Comparison of ENCODE assay signal across 9 cellular contexts in the genomic region with DNA sequence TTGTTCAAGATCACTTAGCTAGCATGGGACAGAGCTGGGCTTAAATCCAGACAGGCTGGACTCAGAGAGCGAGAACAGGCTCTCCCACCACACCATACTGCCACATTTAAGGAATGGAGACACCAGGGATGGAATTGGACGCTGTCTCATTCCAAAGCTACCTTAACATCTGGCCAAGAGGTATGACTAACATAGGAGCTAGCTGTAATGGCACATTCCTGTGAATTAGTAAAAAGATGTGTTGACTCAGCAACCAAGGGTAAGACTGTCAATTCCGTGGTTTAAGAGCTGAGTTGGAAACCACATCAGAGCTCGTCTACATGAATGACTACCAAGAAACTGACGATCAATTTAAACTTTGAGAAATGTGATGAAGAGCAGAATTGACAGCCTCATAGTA. TPM values are rescaled to one million over a fixed set of nuclear protein-coding genes. Genes with fewer than 3 reads are reported as not detected.
DNase-seq lines count a peak whose midpoint lies in the region; ATAC-seq, FAIRE-seq and TF ChIP-seq lines count a peak whose summit lies in the region.
"Had no signal": no experiment of that assay in that cellular context is flagged by ENCODE, and none has a peak within 500 bp of the region (broad histone marks: within the 10 kb centered on the region; RNA-seq: fewer than 3 reads in every experiment).

No MANE protein-coding gene starts in this region.

- H3K4me1 ChIP-seq in keratinocyte (ENCODE audit: control insufficient read depth, extremely low read depth, insufficient read depth, low read length) (peaks cover 13% of the 10 kb centered on the region), SJCRH30 (no peaks in the 10 kb centered on the region)

- H3K4me3 ChIP-seq in keratinocyte (ENCODE audit: control insufficient read depth in 2 of 3, extremely low read depth in 1 of 3, insufficient read depth in 2 of 3, low read depth in 1 of 3, low read length in 3 of 3) (no peak overlapping the region), SJCRH30 (no peak overlapping the region)

- peak overlapping the region; percentile 37 for H3K27ac Mint-ChIP-seq in CD4-positive, alpha-beta T cell
- peak overlapping the region; percentile 80 for H3K27ac Mint-ChIP-seq in activated naive CD8-positive, alpha-beta T cell treated with anti-CD3 and anti-CD28 coated beads for 36 hours

- dilution Hi-C loops in keratinocyte (cut with MboI; ENCODE audit: extremely low pct_ligation_motif_present, low sequenced_read_pairs) = no loop called here

- H3K27me3 ChIP-seq in CD4-positive, alpha-beta T cell (ENCODE audit: control insufficient read depth, insufficient read depth, low read length) = no peaks in the 10 kb centered on the region
- H3K27me3 ChIP-seq in keratinocyte (ENCODE audit: control insufficient read depth, extremely low read depth, insufficient read depth, low read length) = no peaks in the 10 kb centered on the region
- H3K27me3 ChIP-seq in SJCRH30 = peaks cover 4% of the 10 kb centered on the region; the same call in 1 of the 2 replicates

- H3K79me2 ChIP-seq in keratinocyte (ENCODE audit: control insufficient read depth, insufficient read depth, low read length) = no peaks in the 10 kb centered on the region

- no peaks in the 10 kb centered on the region for H3K27me3 Mint-ChIP-seq in CD4-positive, alpha-beta T cell
- H3K27me3 Mint-ChIP-seq in activated naive CD8-positive, alpha-beta T cell treated with anti-CD3 and anti-CD28 coated beads for 36 hours = no peaks in the 10 kb centered on the region

- no peaks in the 10 kb centered on the region for H3K36me3 Mint-ChIP-seq in CD4-positive, alpha-beta T cell (ENCODE audit: low read depth)
- H3K36me3 Mint-ChIP-seq in activated naive CD8-positive, alpha-beta T cell treated with anti-CD3 and anti-CD28 coated beads for 36 hours = no peaks in the 10 kb centered on the region

- H3K36me3 ChIP-seq in keratinocyte (ENCODE audit: control insufficient read depth in 2 of 2, extremely low read depth in 1 of 2, insufficient read depth in 2 of 2, low read length in 2 of 2) (no peaks in the 10 kb centered on the region), SJCRH30 (no peaks in the 10 kb centered on the region)

- H3K4me3 Mint-ChIP-seq in CD4-positive, alpha-beta T cell = peak overlapping the region; percentile 14
- H3K4me3 Mint-ChIP-seq in activated naive CD8-positive, alpha-beta T cell treated with anti-CD3 and anti-CD28 coated beads for 36 hours = peak overlapping the region; percentile 41

- H3K4me1 Mint-ChIP-seq in CD4-positive, alpha-beta T cell (ENCODE audit: low read depth) = peaks cover 26% of the 10 kb centered on the region
- peaks cover 40% of the 10 kb centered on the region for H3K4me1 Mint-ChIP-seq in activated naive CD8-positive, alpha-beta T cell treated with anti-CD3 and anti-CD28 coated beads for 36 hours

- ATAC-seq in CD4-positive, alpha-beta T cell (ENCODE audit: poor library complexity) = peak; percentile 81

- H4K20me1 ChIP-seq in keratinocyte (ENCODE audit: control insufficient read depth, extremely low read depth, insufficient read depth, low read length) = no peaks in the 10 kb centered on the region

- H2AFZ ChIP-seq in keratinocyte (ENCODE audit: control insufficient read depth, low read length) = no peak overlapping the region

- FAIRE-seq in keratinocyte (lab: Jason Lieb, UNC) = peak; percentile 95

- POLR2A ChIA-PET in CD4-positive, alpha-beta T cell (lab: Charles Lee) = interaction anchor here (0.6 to 1.7 kb wide), 6 partner anchors 8 to 868 kb away, joined by 3 to 13 read pairs (median 3); a partner anchor contains a TSS

- intact Hi-C loops in CD4-positive, alpha-beta T cell (cut with DNase I, micrococcal nuclease) = no loop called here

- peak in 4 of 10 experiments; percentile 7 to 19 (median 14) for DNase-seq in CD4-positive, alpha-beta T cell
- DNase-seq in LHCN-M2 (ENCODE audit: low read depth) (peak; percentile 84), keratinocyte (ENCODE audit: low read depth, low spot score) (peak; percentile 56), NCI-H82 treated with DMSO at 0.1 percent for 48 hours (lab: John Stamatoyannopoulos, UW; ENCODE audit: unreplicated experiment) (no peak), inferior parietal cortex (ENCODE audit: extremely low spot score) (no peak), NCI-H2107 treated with DMSO at 0.1 percent for 48 hours (lab: John Stamatoyannopoulos, UW; ENCODE audit: unreplicated experiment) (no peak), SJCRH30 (no peak)
- peak; percentile 26 for DNase-seq in activated naive CD8-positive, alpha-beta T cell treated with anti-CD3 and anti-CD28 coated beads for 36 hours
- DNase-seq: Karpas-422 had no signal

- no peak overlapping the region for H3K9ac ChIP-seq in keratinocyte (ENCODE audit: control insufficient read depth, extremely low read depth, insufficient read depth, low read length)

- CTCF ChIA-PET in CD4-positive, alpha-beta T cell (lab: Charles Lee) = interaction anchor here (1.0 to 1.2 kb wide), 2 partner anchors 13 to 26 kb away, joined by 3 read pairs; a partner anchor contains a TSS

- no peak for TF ChIP-seq CTCF in CD4-positive, alpha-beta T cell (IDR thresholded peaks at IDR 0.05)
- TF ChIP-seq CTCF in keratinocyte (optimal IDR thresholded peaks at IDR 0.05 in 1 of 3, IDR thresholded peaks at IDR 0.05 in 1 of 3, conservative IDR thresholded peaks at IDR 0.05 in 1 of 3; ENCODE audit: extremely low read depth in 1 of 3, insufficient read depth in 2 of 3, low read length in 3 of 3) = no peak

- no peaks in the 10 kb centered on the region for H3K9me1 ChIP-seq in keratinocyte (ENCODE audit: control insufficient read depth, extremely low read depth, insufficient read depth, low read length)

- no peak overlapping the region for H3K27ac ChIP-seq in CD4-positive, alpha-beta T cell (ENCODE audit: low read depth, low read length)
- H3K27ac ChIP-seq in keratinocyte (ENCODE audit: control insufficient read depth, insufficient read depth, low read length) (no peak overlapping the region), SJCRH30 (no peak overlapping the region)

- no peaks in the 10 kb centered on the region for H3K9me3 Mint-ChIP-seq in CD4-positive, alpha-beta T cell
- no peaks in the 10 kb centered on the region for H3K9me3 Mint-ChIP-seq in activated naive CD8-positive, alpha-beta T cell treated with anti-CD3 and anti-CD28 coated beads for 36 hours

- no peak overlapping the region for H3K4me2 ChIP-seq in keratinocyte (ENCODE audit: control insufficient read depth, extremely low read depth, insufficient read depth, low read depth, low read length)

- H3K9me3 ChIP-seq in CD4-positive, alpha-beta T cell (ENCODE audit: control insufficient read depth, low read length) = no peaks in the 10 kb centered on the region
- H3K9me3 ChIP-seq in keratinocyte (ENCODE audit: control insufficient read depth, low read depth, low read length) (no peaks in the 10 kb centered on the region), SJCRH30 (replicated peaks) (peaks cover 3% of the 10 kb centered on the region; the same call in 1 of the 2 replicates)

RNA-seq across cellular contexts. Expression of a gene that starts 8.3 kb away (rescaled TPM):
- total RNA-seq in CD4-positive, alpha-beta T cell = under 1 TPM; 0.52 to 0.84 TPM
- 0.06 TPM in 1 of 2 replicates, not detected in the other for total RNA-seq in LHCN-M2 (2014; rRNA removed)
- 0.10 TPM for polyA plus RNA-seq in LHCN-M2 (2012)
- 100 to 1,000 TPM; 146 to 149 TPM for total RNA-seq in activated naive CD8-positive, alpha-beta T cell treated with anti-CD3 and anti-CD28 coated beads for 36 hours
- 0.03 to 0.06 TPM in 2 of 3 replicates, not detected in the other for polyA plus RNA-seq in keratinocyte
- not detected for polyA plus RNA-seq in keratinocyte (2011; ENCODE audit: low read depth)
- polyA plus RNA-seq in keratinocyte (2011; cell fraction: cytosol; rRNA removed) = not detected in 2 replicates
- polyA plus RNA-seq in keratinocyte (2011; cell fraction: nucleus; rRNA removed) = not detected in 2 replicates
- polyA plus RNA-seq in keratinocyte (2012; ENCODE audit: low replicate concordance) = not detected in 2 replicates
- 0.10 TPM in 1 of 3 replicates, not detected in the others for polyA minus RNA-seq in keratinocyte
- not detected for polyA minus RNA-seq in keratinocyte (2011; cell fraction: cytosol; rRNA and poly(A)+ RNA removed)
- polyA minus RNA-seq in keratinocyte (2011; cell fraction: nucleus; rRNA and poly(A)+ RNA removed) = 0.11 TPM in 1 of 2 replicates, not detected in the other
- 0.13 TPM in 1 of 2 replicates, not detected in the other for total RNA-seq in SJCRH30 (2014; rRNA removed; shearing (Covaris generic))

RNA-seq across cellular contexts. Expression of a gene that starts 12.6 kb away (rescaled TPM):
- 10 to 100 TPM; 57.7 to 62.4 TPM for total RNA-seq in CD4-positive, alpha-beta T cell
- 257 and 295 TPM in 2 replicates for total RNA-seq in LHCN-M2 (2014; rRNA removed)
- 562 TPM for polyA plus RNA-seq in LHCN-M2 (2012)
- 100 to 1,000 TPM; 565 to 569 TPM for total RNA-seq in activated naive CD8-positive, alpha-beta T cell treated with anti-CD3 and anti-CD28 coated beads for 36 hours
- 296 to 502 TPM (median 471 TPM) in 3 replicates for polyA plus RNA-seq in keratinocyte
- 326 TPM for polyA plus RNA-seq in keratinocyte (2011; ENCODE audit: low read depth)
- 458 and 494 TPM in 2 replicates for polyA plus RNA-seq in keratinocyte (2011; cell fraction: cytosol; rRNA removed)
- 167 and 228 TPM in 2 replicates for polyA plus RNA-seq in keratinocyte (2011; cell fraction: nucleus; rRNA removed)
- 240 and 445 TPM in 2 replicates for polyA plus RNA-seq in keratinocyte (2012; ENCODE audit: low replicate concordance)
- 29.1 to 162 TPM (median 72.1 TPM) in 3 replicates for polyA minus RNA-seq in keratinocyte
- polyA minus RNA-seq in keratinocyte (2011; cell fraction: cytosol; rRNA and poly(A)+ RNA removed) = 87.5 TPM
- polyA minus RNA-seq in keratinocyte (2011; cell fraction: nucleus; rRNA and poly(A)+ RNA removed) = 30.6 and 47.7 TPM in 2 replicates
- 441 and 456 TPM in 2 replicates for total RNA-seq in SJCRH30 (2014; rRNA removed; shearing (Covaris generic))

Comparison
In these comparisons a context has a peak if more than half of its experiments do, and no peak if none do; other contexts are left out.
1. DNase-seq: peak in LHCN-M2 (single experiment), activated naive CD8-positive, alpha-beta T cell treated with anti-CD3 and anti-CD28 coated beads for 36 hours (single experiment) and keratinocyte (single experiment); none in NCI-H82 treated with DMSO at 0.1 percent for 48 hours (single experiment), inferior parietal cortex (single experiment), NCI-H2107 treated with DMSO at 0.1 percent for 48 hours (single experiment) and SJCRH30 (0 of 2).
2. RNA of a gene that starts 8.3 kb away (total RNA-seq): 146 to 149 TPM in activated naive CD8-positive, alpha-beta T cell treated with anti-CD3 and anti-CD28 coated beads for 36 hours; 0.52 to 0.84 TPM in CD4-positive, alpha-beta T cell, 0.06 TPM in LHCN-M2 and 0.13 TPM in SJCRH30; every median in the first group is over 10 times any median in the second.